Comparison of ENCODE assay signal across 1 cellular context in genomic region chr11:10622108-10622507, GRCh38.
TF ChIP-seq lines count a peak whose summit lies in the region.

No MANE protein-coding gene starts in this region.

TF ChIP-seq in WTC11, 78 proteins besides CTCF, POLR2A, EP300 and RAD21 (continued from another document):
- no peak for TF ChIP-seq ZNF317 (CRISPR knock-in tag; IDR thresholded peaks at IDR 0.05; ENCODE audit: borderline replicate concordance, low read depth)
- TF ChIP-seq MLX (CRISPR knock-in tag; IDR thresholded peaks at IDR 0.05): no peak
- TF ChIP-seq TP53 (CRISPR knock-in tag; IDR thresholded peaks at IDR 0.05): no peak
- TF ChIP-seq GRHL2 (CRISPR knock-in tag; IDR thresholded peaks at IDR 0.05; ENCODE audit: insufficient replicate concordance, severe bottlenecking): no peak
- TF ChIP-seq HMGXB4 (CRISPR knock-in tag; IDR thresholded peaks at IDR 0.05): no peak
- no peak for TF ChIP-seq ZNF671 (CRISPR knock-in tag; IDR thresholded peaks at IDR 0.05)
- TF ChIP-seq, protein P1, sequence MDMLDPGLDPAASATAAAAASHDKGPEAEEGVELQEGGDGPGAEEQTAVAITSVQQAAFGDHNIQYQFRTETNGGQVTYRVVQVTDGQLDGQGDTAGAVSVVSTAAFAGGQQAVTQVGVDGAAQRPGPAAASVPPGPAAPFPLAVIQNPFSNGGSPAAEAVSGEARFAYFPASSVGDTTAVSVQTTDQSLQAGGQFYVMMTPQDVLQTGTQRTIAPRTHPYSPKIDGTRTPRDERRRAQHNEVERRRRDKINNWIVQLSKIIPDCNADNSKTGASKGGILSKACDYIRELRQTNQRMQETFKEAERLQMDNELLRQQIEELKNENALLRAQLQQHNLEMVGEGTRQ (CRISPR knock-in tag; IDR thresholded peaks at IDR 0.05): no peak
- TF ChIP-seq ELF4 (CRISPR knock-in tag; IDR thresholded peaks at IDR 0.05; ENCODE audit: low read depth): no peak
- TF ChIP-seq, protein P2, sequence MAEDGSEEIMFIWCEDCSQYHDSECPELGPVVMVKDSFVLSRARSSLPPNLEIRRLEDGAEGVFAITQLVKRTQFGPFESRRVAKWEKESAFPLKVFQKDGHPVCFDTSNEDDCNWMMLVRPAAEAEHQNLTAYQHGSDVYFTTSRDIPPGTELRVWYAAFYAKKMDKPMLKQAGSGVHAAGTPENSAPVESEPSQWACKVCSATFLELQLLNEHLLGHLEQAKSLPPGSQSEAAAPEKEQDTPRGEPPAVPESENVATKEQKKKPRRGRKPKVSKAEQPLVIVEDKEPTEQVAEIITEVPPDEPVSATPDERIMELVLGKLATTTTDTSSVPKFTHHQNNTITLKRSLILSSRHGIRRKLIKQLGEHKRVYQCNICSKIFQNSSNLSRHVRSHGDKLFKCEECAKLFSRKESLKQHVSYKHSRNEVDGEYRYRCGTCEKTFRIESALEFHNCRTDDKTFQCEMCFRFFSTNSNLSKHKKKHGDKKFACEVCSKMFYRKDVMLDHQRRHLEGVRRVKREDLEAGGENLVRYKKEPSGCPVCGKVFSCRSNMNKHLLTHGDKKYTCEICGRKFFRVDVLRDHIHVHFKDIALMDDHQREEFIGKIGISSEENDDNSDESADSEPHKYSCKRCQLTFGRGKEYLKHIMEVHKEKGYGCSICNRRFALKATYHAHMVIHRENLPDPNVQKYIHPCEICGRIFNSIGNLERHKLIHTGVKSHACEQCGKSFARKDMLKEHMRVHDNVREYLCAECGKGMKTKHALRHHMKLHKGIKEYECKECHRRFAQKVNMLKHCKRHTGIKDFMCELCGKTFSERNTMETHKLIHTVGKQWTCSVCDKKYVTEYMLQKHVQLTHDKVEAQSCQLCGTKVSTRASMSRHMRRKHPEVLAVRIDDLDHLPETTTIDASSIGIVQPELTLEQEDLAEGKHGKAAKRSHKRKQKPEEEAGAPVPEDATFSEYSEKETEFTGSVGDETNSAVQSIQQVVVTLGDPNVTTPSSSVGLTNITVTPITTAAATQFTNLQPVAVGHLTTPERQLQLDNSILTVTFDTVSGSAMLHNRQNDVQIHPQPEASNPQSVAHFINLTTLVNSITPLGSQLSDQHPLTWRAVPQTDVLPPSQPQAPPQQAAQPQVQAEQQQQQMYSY (CRISPR knock-in tag; IDR thresholded peaks at IDR 0.05): no peak
- no peak for TF ChIP-seq HMGA2 (CRISPR knock-in tag; IDR thresholded peaks at IDR 0.05)
- no peak for TF ChIP-seq ZNF232 (CRISPR knock-in tag; IDR thresholded peaks at IDR 0.05)
- TF ChIP-seq, protein P3, sequence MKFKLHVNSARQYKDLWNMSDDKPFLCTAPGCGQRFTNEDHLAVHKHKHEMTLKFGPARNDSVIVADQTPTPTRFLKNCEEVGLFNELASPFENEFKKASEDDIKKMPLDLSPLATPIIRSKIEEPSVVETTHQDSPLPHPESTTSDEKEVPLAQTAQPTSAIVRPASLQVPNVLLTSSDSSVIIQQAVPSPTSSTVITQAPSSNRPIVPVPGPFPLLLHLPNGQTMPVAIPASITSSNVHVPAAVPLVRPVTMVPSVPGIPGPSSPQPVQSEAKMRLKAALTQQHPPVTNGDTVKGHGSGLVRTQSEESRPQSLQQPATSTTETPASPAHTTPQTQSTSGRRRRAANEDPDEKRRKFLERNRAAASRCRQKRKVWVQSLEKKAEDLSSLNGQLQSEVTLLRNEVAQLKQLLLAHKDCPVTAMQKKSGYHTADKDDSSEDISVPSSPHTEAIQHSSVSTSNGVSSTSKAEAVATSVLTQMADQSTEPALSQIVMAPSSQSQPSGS (CRISPR knock-in tag; IDR thresholded peaks at IDR 0.05; ENCODE audit: borderline replicate concordance, low read depth): no peak
TF ChIP-seq in WTC11: peak in this region for 0.
